1 cellular context compared by ENCODE assay signal in genomic region chr7:23514755-23515154, GRCh38.
TF ChIP-seq lines count a peak whose summit lies in the region.

No MANE protein-coding gene starts in this region.

TF ChIP-seq in WTC11, 78 proteins besides CTCF, POLR2A, EP300 and RAD21 (continued from another document):
- no peak for TF ChIP-seq SMAD3 (CRISPR knock-in tag; IDR thresholded peaks at IDR 0.05; ENCODE audit: borderline replicate concordance)
- no peak for TF ChIP-seq ZNF281 (CRISPR knock-in tag; IDR thresholded peaks at IDR 0.05)
- no peak for TF ChIP-seq ZNF263 (CRISPR knock-in tag; IDR thresholded peaks at IDR 0.05; ENCODE audit: low read depth)
- TF ChIP-seq, protein P1, sequence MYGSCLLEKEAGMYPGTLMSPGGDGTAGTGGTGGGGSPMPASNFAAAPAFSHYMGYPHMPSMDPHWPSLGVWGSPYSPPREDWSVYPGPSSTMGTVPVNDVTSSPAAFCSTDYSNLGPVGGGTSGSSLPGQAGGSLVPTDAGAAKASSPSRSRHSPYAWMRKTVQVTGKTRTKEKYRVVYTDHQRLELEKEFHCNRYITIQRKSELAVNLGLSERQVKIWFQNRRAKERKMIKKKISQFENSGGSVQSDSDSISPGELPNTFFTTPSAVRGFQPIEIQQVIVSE (CRISPR knock-in tag; IDR thresholded peaks at IDR 0.05; ENCODE audit: borderline replicate concordance), result no peak
- TF ChIP-seq, protein P2, sequence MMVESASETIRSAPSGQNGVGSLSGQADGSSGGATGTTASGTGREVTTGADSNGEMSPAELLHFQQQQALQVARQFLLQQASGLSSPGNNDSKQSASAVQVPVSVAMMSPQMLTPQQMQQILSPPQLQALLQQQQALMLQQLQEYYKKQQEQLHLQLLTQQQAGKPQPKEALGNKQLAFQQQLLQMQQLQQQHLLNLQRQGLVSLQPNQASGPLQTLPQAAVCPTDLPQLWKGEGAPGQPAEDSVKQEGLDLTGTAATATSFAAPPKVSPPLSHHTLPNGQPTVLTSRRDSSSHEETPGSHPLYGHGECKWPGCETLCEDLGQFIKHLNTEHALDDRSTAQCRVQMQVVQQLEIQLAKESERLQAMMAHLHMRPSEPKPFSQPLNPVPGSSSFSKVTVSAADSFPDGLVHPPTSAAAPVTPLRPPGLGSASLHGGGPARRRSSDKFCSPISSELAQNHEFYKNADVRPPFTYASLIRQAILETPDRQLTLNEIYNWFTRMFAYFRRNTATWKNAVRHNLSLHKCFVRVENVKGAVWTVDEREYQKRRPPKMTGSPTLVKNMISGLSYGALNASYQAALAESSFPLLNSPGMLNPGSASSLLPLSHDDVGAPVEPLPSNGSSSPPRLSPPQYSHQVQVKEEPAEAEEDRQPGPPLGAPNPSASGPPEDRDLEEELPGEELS (CRISPR knock-in tag; IDR thresholded peaks at IDR 0.05), result no peak
- no peak for TF ChIP-seq ZBTB21 (CRISPR knock-in tag; IDR thresholded peaks at IDR 0.05; ENCODE audit: borderline replicate concordance)
- TF ChIP-seq NR3C1 (CRISPR knock-in tag; conservative IDR thresholded peaks at IDR 0.05; ENCODE audit: low read depth), result no peak
- no peak for TF ChIP-seq FOXK1 (CRISPR knock-in tag; IDR thresholded peaks at IDR 0.05)
- TF ChIP-seq GABPB1 (CRISPR knock-in tag; IDR thresholded peaks at IDR 0.05), result no peak
- no peak for TF ChIP-seq GTF2I (CRISPR knock-in tag; conservative IDR thresholded peaks at IDR 0.05)
TF ChIP-seq in WTC11: peak in this region for 0.
